ENCODE assay signal across 9 cellular contexts in the genomic region with DNA sequence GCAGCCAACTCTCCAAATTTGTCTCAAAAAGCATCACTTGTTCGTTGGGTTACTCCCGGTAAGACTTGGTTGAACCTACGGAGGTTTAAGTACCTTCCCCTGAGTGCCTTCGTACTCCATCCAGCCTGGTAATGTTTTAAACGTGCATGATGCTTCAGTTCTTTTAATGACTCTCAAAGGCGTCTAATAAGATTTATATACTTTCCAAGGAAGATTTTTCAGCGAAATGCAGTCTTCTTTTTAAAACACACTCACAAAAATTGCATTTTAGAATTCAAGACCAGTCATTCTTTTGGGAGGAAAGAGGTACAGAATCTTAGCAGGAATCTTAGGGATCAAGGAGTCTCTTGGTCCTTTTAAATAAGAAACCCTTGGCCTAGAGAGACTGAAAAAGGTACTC. TPM values are rescaled to one million over a fixed set of nuclear protein-coding genes. Genes with fewer than 3 reads are reported as not detected.
DNase-seq lines count a peak whose midpoint lies in the region; ATAC-seq and TF ChIP-seq lines count a peak whose summit lies in the region.
"Had no signal": no experiment of that assay in that cellular context is flagged by ENCODE, and none has a peak within 500 bp of the region (broad histone marks: within the 10 kb centered on the region; RNA-seq: fewer than 3 reads in every experiment).

No MANE protein-coding gene starts in this region.

- no peak overlapping the region for H3K9ac ChIP-seq in trophoblast cell (ENCODE audit: low read length)

- H3K27me3 Mint-ChIP-seq in activated CD8-positive, alpha-beta memory T cell treated with anti-CD3 and anti-CD28 coated beads, Interleukin-2, amount 10 ng/mL, durations not matched to agents 7 days and 5 days: peaks cover 49% of the 10 kb centered on the region
- peaks cover 55% of the 10 kb centered on the region for H3K27me3 Mint-ChIP-seq in activated T-helper 2 cell treated with anti-CD3 and anti-CD28 coated beads, Interferon-gamma antibody, Interleukin-2, Interleukin-4, amounts not matched to agents 10 μg/mL and 5 μg/mL and 100 μg/mL, durations not matched to agents 14 hours and 24 hours and 36 hours (ENCODE audit: low read depth)
- peaks cover 2 to 16% (median 14%) of the 10 kb centered on the region in 3 donors for H3K27me3 Mint-ChIP-seq in immature natural killer cell (ENCODE audit: low read depth in 3 of 3)

- no peak overlapping the region for H3K4me2 ChIP-seq in trophoblast cell (ENCODE audit: low read length)

- H3K36me3 ChIP-seq in suprapubic skin (no peaks in the 10 kb centered on the region), trophoblast cell (ENCODE audit: control insufficient read depth in 1 of 2, insufficient read depth in 2 of 2, low read length in 2 of 2) (no peaks in the 10 kb centered on the region)

- no peaks in the 10 kb centered on the region for H3K79me2 ChIP-seq in trophoblast cell (ENCODE audit: control insufficient read depth, insufficient read depth, low read length, poor library complexity)

- no peak overlapping the region for H2BK12ac ChIP-seq in trophoblast cell (ENCODE audit: low read length)

- H3K4me3 ChIP-seq in suprapubic skin (peak overlapping the region; percentile 74), trophoblast cell (ENCODE audit: low read depth, low read length) (no peak overlapping the region)

- H2BK5ac ChIP-seq in trophoblast cell (ENCODE audit: low read depth, low read length, poor library complexity): no peak overlapping the region

- H3K4me1 Mint-ChIP-seq in activated CD8-positive, alpha-beta memory T cell treated with anti-CD3 and anti-CD28 coated beads, Interleukin-2, amount 10 ng/mL, durations not matched to agents 7 days and 5 days: peaks cover 16% of the 10 kb centered on the region
- peaks cover 14% of the 10 kb centered on the region for H3K4me1 Mint-ChIP-seq in activated T-helper 2 cell treated with anti-CD3 and anti-CD28 coated beads, Interferon-gamma antibody, Interleukin-2, Interleukin-4, amounts not matched to agents 10 μg/mL and 5 μg/mL and 100 μg/mL, durations not matched to agents 14 hours and 24 hours and 36 hours (ENCODE audit: low read depth)
- H3K4me1 Mint-ChIP-seq in immature natural killer cell: peaks cover 16 to 19% of the 10 kb centered on the region in 2 donors

- H3K36me3 Mint-ChIP-seq in activated CD8-positive, alpha-beta memory T cell treated with anti-CD3 and anti-CD28 coated beads, Interleukin-2, amount 10 ng/mL, durations not matched to agents 7 days and 5 days: no peaks in the 10 kb centered on the region
- H3K36me3 Mint-ChIP-seq in activated T-helper 2 cell treated with anti-CD3 and anti-CD28 coated beads, Interferon-gamma antibody, Interleukin-2, Interleukin-4, amounts not matched to agents 10 μg/mL and 5 μg/mL and 100 μg/mL, durations not matched to agents 14 hours and 24 hours and 36 hours (ENCODE audit: low read depth): no peaks in the 10 kb centered on the region
- no peaks in the 10 kb centered on the region for H3K36me3 Mint-ChIP-seq in immature natural killer cell

- no peak for ATAC-seq in activated CD8-positive, alpha-beta memory T cell treated with anti-CD3 and anti-CD28 coated beads, Interleukin-2, amount 10 ng/mL, durations not matched to agents 7 days and 5 days

- H3K9me3 ChIP-seq in suprapubic skin (no peaks in the 10 kb centered on the region), trophoblast cell (ENCODE audit: insufficient read depth, low read depth, low read length) (peaks cover 3% of the 10 kb centered on the region)

- no peaks in the 10 kb centered on the region for H3K79me1 ChIP-seq in trophoblast cell (ENCODE audit: low read length)

- H3K14ac ChIP-seq in trophoblast cell (ENCODE audit: low read length): no peak overlapping the region

- H3K27me3 ChIP-seq in suprapubic skin (peaks cover 29% of the 10 kb centered on the region), trophoblast cell (ENCODE audit: insufficient read depth, low read length) (peaks cover 34% of the 10 kb centered on the region)

- H3K4me1 ChIP-seq in suprapubic skin: peaks cover 22% of the 10 kb centered on the region
- peaks cover 5 to 12% of the 10 kb centered on the region in 2 experiments for H3K4me1 ChIP-seq in trophoblast cell (ENCODE audit: control insufficient read depth in 1 of 2, insufficient read depth in 2 of 2, low read length in 2 of 2)

- no peak overlapping the region for H3K18ac ChIP-seq in trophoblast cell (ENCODE audit: low read length)

- H3K27ac ChIP-seq in suprapubic skin (no peak overlapping the region), trophoblast cell (ENCODE audit: low read depth, low read length) (no peak overlapping the region)

- 44% methylated on average over 7 of the region's 7 CpGs for WGBS in suprapubic skin
- WGBS in trophoblast cell (ENCODE audit: extremely low coverage, insufficient coverage, insufficient read length): no CpG with 5 or more reads among the region's 7 CpGs

- H3K23ac ChIP-seq in trophoblast cell (ENCODE audit: low read length): no peak overlapping the region

- no peak overlapping the region for H2BK120ac ChIP-seq in trophoblast cell (ENCODE audit: insufficient read depth, low read length, poor library complexity)

- no peak overlapping the region for H2AFZ ChIP-seq in trophoblast cell (ENCODE audit: insufficient read depth, low read length, poor library complexity)

- no peak overlapping the region for H3K27ac Mint-ChIP-seq in activated CD8-positive, alpha-beta memory T cell treated with anti-CD3 and anti-CD28 coated beads, Interleukin-2, amount 10 ng/mL, durations not matched to agents 7 days and 5 days
- no peak overlapping the region for H3K27ac Mint-ChIP-seq in activated T-helper 2 cell treated with anti-CD3 and anti-CD28 coated beads, Interferon-gamma antibody, Interleukin-2, Interleukin-4, amounts not matched to agents 10 μg/mL and 5 μg/mL and 100 μg/mL, durations not matched to agents 14 hours and 24 hours and 36 hours
- H3K27ac Mint-ChIP-seq in immature natural killer cell: no peak overlapping the region

- CTCF ChIA-PET in activated CD8-positive, alpha-beta memory T cell treated with anti-CD3 and anti-CD28 coated beads, Interleukin-2, amount 10 ng/mL, durations not matched to agents 7 days and 5 days (lab: Charles Lee): interaction anchor here (1.0 to 1.2 kb wide), 2 partner anchors 504 to 626 kb away, joined by 3 read pairs; no protein-coding TSS in a partner anchor

- TF ChIP-seq CTCF in suprapubic skin (IDR thresholded peaks at IDR 0.05): no peak

- H4K8ac ChIP-seq in trophoblast cell (ENCODE audit: low read depth, low read length): no peak overlapping the region

- peak overlapping the region; percentile 77 for H3K4me3 Mint-ChIP-seq in activated CD8-positive, alpha-beta memory T cell treated with anti-CD3 and anti-CD28 coated beads, Interleukin-2, amount 10 ng/mL, durations not matched to agents 7 days and 5 days
- peak overlapping the region; percentile 67 for H3K4me3 Mint-ChIP-seq in activated T-helper 2 cell treated with anti-CD3 and anti-CD28 coated beads, Interferon-gamma antibody, Interleukin-2, Interleukin-4, amounts not matched to agents 10 μg/mL and 5 μg/mL and 100 μg/mL, durations not matched to agents 14 hours and 24 hours and 36 hours (ENCODE audit: low read depth)
- peak overlapping the region; percentile 67 to 89 (median 80) for H3K4me3 Mint-ChIP-seq in immature natural killer cell

- TF ChIP-seq EP300 in suprapubic skin (IDR thresholded peaks at IDR 0.05): no peak

- intact Hi-C loops in activated T-helper 2 cell treated with anti-CD3 and anti-CD28 coated beads, Interferon-gamma antibody, Interleukin-2, Interleukin-4, amounts not matched to agents 10 μg/mL and 5 μg/mL and 100 μg/mL, durations not matched to agents 14 hours and 24 hours and 36 hours (cut with micrococcal nuclease): loop anchor here (5.0 to 10.0 kb wide), 5 partner anchors 130 to 1890 kb away; a partner anchor contains a TSS

- no peak overlapping the region for H4K12ac ChIP-seq in trophoblast cell (ENCODE audit: low read depth, low read length)

- no peak overlapping the region for H4K91ac ChIP-seq in trophoblast cell (ENCODE audit: low read depth, low read length)

- DNase-seq in activated CD8-positive, alpha-beta memory T cell treated with anti-CD3 and anti-CD28 coated beads, Interleukin-2, amount 10 ng/mL, durations not matched to agents 7 days and 5 days: no peak
- no peak for DNase-seq in activated CD8-positive, alpha-beta memory T cell treated with anti-CD3 and anti-CD28 coated beads, Interleukin-2, amount 50 U/mL, for 48 hours
- no peak for DNase-seq in activated T-helper 2 cell treated with anti-CD3 and anti-CD28 coated beads, Interferon-gamma antibody, Interleukin-2, Interleukin-4, amounts not matched to agents 10 μg/mL and 5 μg/mL and 100 μg/mL, durations not matched to agents 14 hours and 24 hours and 36 hours (ENCODE audit: low spot score)
- DNase-seq in immature natural killer cell (no peak), suprapubic skin (ENCODE audit: low spot score in 2 of 2) (no peak), A172 (ENCODE audit: low spot score) (no peak), pons (ENCODE audit: low spot score) (no peak), trophoblast cell (no peak)

- no peak overlapping the region for H3K4ac ChIP-seq in trophoblast cell (ENCODE audit: low read depth, low read length)

- no peaks in the 10 kb centered on the region for H3K9me3 Mint-ChIP-seq in activated CD8-positive, alpha-beta memory T cell treated with anti-CD3 and anti-CD28 coated beads, Interleukin-2, amount 10 ng/mL, durations not matched to agents 7 days and 5 days (ENCODE audit: low read depth)
- no peaks in the 10 kb centered on the region for H3K9me3 Mint-ChIP-seq in activated T-helper 2 cell treated with anti-CD3 and anti-CD28 coated beads, Interferon-gamma antibody, Interleukin-2, Interleukin-4, amounts not matched to agents 10 μg/mL and 5 μg/mL and 100 μg/mL, durations not matched to agents 14 hours and 24 hours and 36 hours
- no peaks in the 10 kb centered on the region for H3K9me3 Mint-ChIP-seq in immature natural killer cell

- H2AK5ac ChIP-seq in trophoblast cell (ENCODE audit: low read length): no peak overlapping the region

- no peak for TF ChIP-seq POLR2A in suprapubic skin (IDR thresholded peaks at IDR 0.05)

RNA-seq across cellular contexts. Expression of a gene that starts 0.4 kb away (rescaled TPM):
- 1 to 10 TPM in 1 of 2 experiments, under 1 TPM in 1; 0.84 to 2.1 TPM for total RNA-seq in activated CD8-positive, alpha-beta memory T cell treated with anti-CD3 and anti-CD28 coated beads, Interleukin-2, amount 10 ng/mL, durations not matched to agents 7 days and 5 days
- total RNA-seq in activated T-helper 2 cell treated with anti-CD3 and anti-CD28 coated beads, Interferon-gamma antibody, Interleukin-2, Interleukin-4, amounts not matched to agents 10 μg/mL and 5 μg/mL and 100 μg/mL, durations not matched to agents 14 hours and 24 hours and 36 hours: 0.64 and 0.67 TPM in 2 replicates
- polyA plus RNA-seq in immature natural killer cell: under 1 TPM in 2 of 3 donors, not detected in 1; 0.08 to 0.15 TPM
- under 1 TPM; 0.18 to 0.80 (median 0.28) TPM for total RNA-seq in suprapubic skin
- total RNA-seq in A172 (2014; rRNA removed; shearing (Covaris generic)): 0.57 and 0.98 TPM in 2 replicates
- polyA plus RNA-seq in trophoblast cell (2013): not detected in 2 replicates
- total RNA-seq: kidney epithelial cell had no signal
